In genomic region chr17:50599606-50600005, GRCh38 we compare ENCODE assay signal across 10 cellular contexts. TPM values are rescaled to one million over a fixed set of nuclear protein-coding genes. Genes with fewer than 3 reads are reported as not detected.
"Had no signal": no experiment of that assay in that cellular context is flagged by ENCODE, and none has a peak within 500 bp of the region (broad histone marks: within the 10 kb centered on the region; RNA-seq: fewer than 3 reads in every experiment).

No MANE protein-coding gene starts in this region.

- H3K36me3 ChIP-seq: HAP-1 had no signal

- H3K9ac ChIP-seq: GM23248 had no signal

- H3K27ac ChIP-seq: GM23248 had no signal

- H3K9me3 ChIP-seq: HAP-1 had no signal

- H3K4me3 ChIP-seq: GM23248, GM23338, HAP-1 had no signal

- H2AFZ ChIP-seq: GM23248, GM23338 had no signal

- ATAC-seq: GM23338, HCT116 had no signal

- H3K4me2 ChIP-seq: GM23338 had no signal

- FAIRE-seq: H1, H54 had no signal

- H3K4me1 ChIP-seq: HAP-1 had no signal

- DNase-seq: GM23248, GOT3, H9, HCEC 1CT, HFFc6 had no signal

RNA-seq across cellular contexts. Expression of gene ABCC3, which starts 35.1 kb away (rescaled TPM):
- total RNA-seq: GM23338 had no signal
- polyA plus RNA-seq: GM23338 had no signal
